8 cellular contexts compared by ENCODE assay signal in the genomic region with DNA sequence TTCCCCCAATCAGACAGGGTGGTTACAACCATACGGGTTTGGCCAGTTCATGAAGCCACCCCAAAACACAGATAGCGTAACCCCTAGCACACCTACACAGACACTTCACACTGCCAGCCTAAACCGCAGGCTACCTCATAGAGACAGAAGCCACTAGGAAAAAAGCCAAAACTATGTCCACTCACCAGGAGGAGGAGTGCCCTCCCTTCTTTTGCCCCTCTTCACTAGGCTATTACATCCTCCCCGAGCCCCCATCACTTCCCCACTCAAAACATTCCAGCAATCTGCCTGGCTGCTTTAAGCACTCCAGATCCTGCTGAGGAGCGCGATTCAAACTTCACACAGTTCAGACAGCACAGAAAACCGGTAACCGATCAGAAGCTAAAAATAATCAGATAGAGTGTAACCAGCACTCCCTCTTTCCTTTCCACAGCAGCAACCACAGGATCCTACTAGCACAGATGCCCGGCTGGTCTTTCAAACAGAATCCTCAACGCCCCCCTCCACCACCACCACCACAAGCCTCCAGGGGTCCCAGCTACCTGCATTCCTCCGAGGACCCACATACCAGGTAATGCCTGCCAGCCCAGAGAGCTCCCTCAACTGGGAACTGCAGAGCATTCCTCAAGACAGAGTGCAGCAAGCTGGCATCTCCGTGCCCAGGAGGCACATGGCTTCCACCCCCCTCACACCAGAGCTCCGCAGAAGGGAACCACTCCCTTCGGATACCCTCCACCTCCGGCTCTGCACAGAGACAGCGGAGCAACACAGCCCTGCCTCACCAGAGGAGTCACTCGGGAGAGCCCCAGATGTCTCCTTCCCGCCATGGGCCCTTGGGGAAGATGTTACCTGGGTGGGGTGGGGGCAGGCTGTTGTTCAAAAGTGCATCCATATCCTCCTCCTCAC. TPM values are rescaled to one million over a fixed set of nuclear protein-coding genes. Genes with fewer than 3 reads are reported as not detected.
DNase-seq lines count a peak whose midpoint lies in the region; ATAC-seq, FAIRE-seq and TF ChIP-seq lines count a peak whose summit lies in the region.

No MANE protein-coding gene starts in this region.

- H3K9me3 ChIP-seq in ES-I3 (ENCODE audit: control insufficient read depth, insufficient read depth, low read length) (no peaks in the 10 kb centered on the region), NT2/D1 (ENCODE audit: insufficient read depth, low read length) (no peaks in the 10 kb centered on the region), adrenal gland (replicated peaks in 1 of 3) (no peaks in the 10 kb centered on the region), hepatocyte (ENCODE audit: low read depth) (no peaks in the 10 kb centered on the region), sigmoid colon (no peaks in the 10 kb centered on the region)

- peaks cover 44% of the 10 kb centered on the region for H4K20me1 ChIP-seq in hepatocyte (ENCODE audit: insufficient read depth, poor library complexity, severe bottlenecking)

- intact Hi-C loops in adrenal gland (cut with DNase I), result no loop called here
- intact Hi-C loops in sigmoid colon (cut with DNase I), result loop anchor here (2.0 to 5.0 kb wide), 2 partner anchors 38 to 57 kb away; a partner anchor contains a TSS

- H3K79me2 ChIP-seq in hepatocyte, result peaks cover 62% of the 10 kb centered on the region

- TF ChIP-seq CTCF in adrenal gland (IDR thresholded peaks at IDR 0.05), result no peak
- TF ChIP-seq CTCF in hepatocyte (IDR thresholded peaks at IDR 0.05; ENCODE audit: poor library complexity), result peak; percentile 3
- no peak for TF ChIP-seq CTCF in sigmoid colon (IDR thresholded peaks at IDR 0.05)

- H3K4me3 ChIP-seq in NT2/D1 (ENCODE audit: insufficient read length, low read depth) (peak overlapping the region; percentile 88), adrenal gland (peak overlapping the region in 3 of 4 donors; percentile 53 to 96 (median 72)), hepatocyte (peak overlapping the region; percentile 92), sigmoid colon (peak overlapping the region; percentile 68 to 97 (median 86))

- ATAC-seq in HG03139 (IDR thresholded peaks at IDR 0.05; ENCODE audit: unreplicated experiment), result no peak
- ATAC-seq in GM18498 (IDR thresholded peaks at IDR 0.05; ENCODE audit: unreplicated experiment), result no peak

- TF ChIP-seq POLR2A in adrenal gland (IDR thresholded peaks at IDR 0.05), result no peak
- no peak for TF ChIP-seq POLR2A in sigmoid colon (IDR thresholded peaks at IDR 0.05)

- H3K4me2 ChIP-seq in hepatocyte, result peak overlapping the region; percentile 92

- peak overlapping the region; percentile 56 for H3K9ac ChIP-seq in ES-I3 (ENCODE audit: low read depth, low read length)
- H3K9ac ChIP-seq in NT2/D1 (ENCODE audit: insufficient read length, low read depth), result peak overlapping the region; percentile 93

- H3K27ac ChIP-seq in adrenal gland (peak overlapping the region; percentile 55 to 99 (median 95)), hepatocyte (peak overlapping the region; percentile 99), sigmoid colon (peak overlapping the region; percentile 92 to 100 (median 98))

- TF ChIP-seq EP300 in sigmoid colon (IDR thresholded peaks at IDR 0.05), result no peak

- no peak for FAIRE-seq in frontal cortex (lab: Jason Lieb, UNC)

- H3K4me1 ChIP-seq in ES-I3 (ENCODE audit: insufficient read depth, low read length) (peaks cover 30% of the 10 kb centered on the region), NT2/D1 (ENCODE audit: insufficient read depth, insufficient read length) (peaks cover 21% of the 10 kb centered on the region), adrenal gland (replicated peaks in 1 of 2) (peaks cover 36 to 37% of the 10 kb centered on the region in 2 donors), hepatocyte (ENCODE audit: insufficient read depth) (peaks cover 29% of the 10 kb centered on the region), sigmoid colon (peaks cover 0 to 56% (median 43%) of the 10 kb centered on the region in 4 donors)

- DNase-seq in NT2/D1 (ENCODE audit: low read depth, low spot score) (no peak), adrenal gland (peak in 4 of 7 donors; percentile 27 to 48 (median 44)), hepatocyte (ENCODE audit: low spot score) (no peak), sigmoid colon (peak; percentile 75), frontal cortex (ENCODE audit: low spot score in 2 of 2) (no peak)

- 3 to 4% (median 3%) methylated on average over 9 to 18 of the region's 18 CpGs for WGBS in adrenal gland, 4 donors
- 11% methylated on average over 18 of the region's 18 CpGs for WGBS in hepatocyte (ENCODE audit: low lambda C conversion rate, missing lambda C conversion rate)
- 4 to 6% methylated on average over 18 of the region's 18 CpGs for WGBS in sigmoid colon, 2 donors

- H3K36me3 ChIP-seq in ES-I3 (ENCODE audit: insufficient read depth, low read length) (peaks cover 22% of the 10 kb centered on the region), NT2/D1 (ENCODE audit: insufficient read depth, insufficient read length, low read length) (peaks cover 50% of the 10 kb centered on the region), adrenal gland (replicated peaks in 1 of 2) (peaks cover 0 to 19% of the 10 kb centered on the region in 2 donors), hepatocyte (replicated peaks; ENCODE audit: insufficient read depth, low read depth) (no peaks in the 10 kb centered on the region), sigmoid colon (peaks cover 14 to 24% (median 17%) of the 10 kb centered on the region in 4 donors)

- H3K27me3 ChIP-seq in NT2/D1 (ENCODE audit: insufficient read depth, insufficient read length), result no peaks in the 10 kb centered on the region
- H3K27me3 ChIP-seq in adrenal gland, result no peaks in the 10 kb centered on the region
- no peaks in the 10 kb centered on the region for H3K27me3 ChIP-seq in hepatocyte
- H3K27me3 ChIP-seq in sigmoid colon, result no peaks in the 10 kb centered on the region

- no peak overlapping the region for H2AFZ ChIP-seq in hepatocyte

- no peaks in the 10 kb centered on the region for H3K9me2 ChIP-seq in hepatocyte (replicated peaks; ENCODE audit: insufficient read depth)

RNA-seq across cellular contexts. Expression of a gene that starts 1.5 kb away (rescaled TPM):
- 100 to 1,000 TPM; 216 to 307 (median 248) TPM for total RNA-seq in adrenal gland
- polyA plus RNA-seq in adrenal gland, result 100 to 1,000 TPM; 152 to 505 (median 284) TPM
- total RNA-seq in hepatocyte, result 181 and 211 TPM in 2 replicates
- 74.1 and 108 TPM in 2 replicates for polyA plus RNA-seq in hepatocyte
- total RNA-seq in sigmoid colon, result 100 to 1,000 TPM; 204 to 254 (median 217) TPM
- polyA plus RNA-seq in sigmoid colon, result 100 to 1,000 TPM in 1 of 3 donors, 10 to 100 TPM in 2; 49.2 to 113 (median 53.6) TPM
- total RNA-seq in frontal cortex, result 201 TPM

RNA-seq across cellular contexts. Expression of a gene that starts 30.1 kb away (rescaled TPM):
- total RNA-seq in adrenal gland, result 10 to 100 TPM in 1 of 8 donors, 1 to 10 TPM in 7; 2.5 to 11.6 (median 8.2) TPM
- 1 to 10 TPM; 1.3 to 2.2 (median 1.5) TPM for polyA plus RNA-seq in adrenal gland
- total RNA-seq in hepatocyte, result 0.60 and 1.0 TPM in 2 replicates
- polyA plus RNA-seq in hepatocyte, result 0.34 and 2.0 TPM in 2 replicates
- total RNA-seq in sigmoid colon, result 1 to 10 TPM in 2 of 4 donors, under 1 TPM in 2; 0.27 to 1.5 (median 0.67) TPM
- polyA plus RNA-seq in sigmoid colon, result 10 to 100 TPM in 1 of 3 donors, 1 to 10 TPM in 2; 4.2 to 16.5 (median 6.0) TPM
- total RNA-seq in frontal cortex, result 0.41 TPM

RNA-seq across cellular contexts. Expression of a gene that starts 37.6 kb away (rescaled TPM):
- total RNA-seq in adrenal gland, result 10 to 100 TPM in 7 of 8 donors, 1 to 10 TPM in 1; 7.7 to 34.7 (median 25.1) TPM
- polyA plus RNA-seq in adrenal gland, result 10 to 100 TPM; 43.2 to 95.5 (median 63.8) TPM
- total RNA-seq in hepatocyte, result 36.1 and 40.3 TPM in 2 replicates
- 37.8 and 38.1 TPM in 2 replicates for polyA plus RNA-seq in hepatocyte
- total RNA-seq in sigmoid colon, result 10 to 100 TPM in 3 of 4 donors, 1 to 10 TPM in 1; 6.1 to 30.1 (median 23.2) TPM
- 10 to 100 TPM in 1 of 3 donors, 1 to 10 TPM in 2; 6.2 to 39.2 (median 7.8) TPM for polyA plus RNA-seq in sigmoid colon
- total RNA-seq in frontal cortex, result 9.4 TPM

RNA-seq across cellular contexts. Expression of a gene that starts 41.6 kb away (rescaled TPM):
- total RNA-seq in adrenal gland (1 to 10 TPM in 6 of 8 donors, under 1 TPM in 2; 0.36 to 3.1 (median 1.5) TPM), hepatocyte (0.20 and 0.68 TPM in 2 replicates), sigmoid colon (1 to 10 TPM; 1.2 to 3.9 (median 1.6) TPM), frontal cortex (0.41 TPM)
- polyA plus RNA-seq in adrenal gland (1 to 10 TPM in 1 of 3 donors, under 1 TPM in 2; 0.91 to 2.8 (median 0.99) TPM), hepatocyte (0.62 and 1.8 TPM in 2 replicates), sigmoid colon (1 to 10 TPM in 2 of 3 donors, not detected in 1; 2.3 to 3.1 TPM)

RNA-seq across cellular contexts. Expression of a gene that starts 49.8 kb away (rescaled TPM):
- 10 to 100 TPM; 13.5 to 36.3 (median 28.5) TPM for total RNA-seq in adrenal gland
- 10 to 100 TPM in 2 of 3 donors, 1 to 10 TPM in 1; 8.7 to 91.0 (median 79.2) TPM for polyA plus RNA-seq in adrenal gland
- total RNA-seq in hepatocyte, result 5.4 and 7.5 TPM in 2 replicates
- polyA plus RNA-seq in hepatocyte, result 11.2 and 15.2 TPM in 2 replicates
- 10 to 100 TPM; 15.3 to 34.3 (median 22.7) TPM for total RNA-seq in sigmoid colon
- 10 to 100 TPM in 1 of 3 donors, 1 to 10 TPM in 2; 1.8 to 14.0 (median 4.2) TPM for polyA plus RNA-seq in sigmoid colon
- total RNA-seq in frontal cortex, result 4.9 TPM

Comparison
In these comparisons a context has a peak if more than half of its experiments do, and no peak if none do; other contexts are left out.
1. DNase-seq: peak in adrenal gland (4 of 7) and sigmoid colon (single experiment); none in NT2/D1 (single experiment), hepatocyte (single experiment) and frontal cortex (0 of 2).
2. Peak in every context shown above with its lines, with median percentiles within 50 percentile points of each other: H3K4me3 ChIP-seq and H3K27ac ChIP-seq.